Comparison of ENCODE assay signal across 22 cellular contexts in genomic region chr18:56152547-56152946, GRCh38.
A peak's percentile ranks its signal among the peaks of the same experiment; 100 is the strongest.
DNase-seq lines count a peak whose midpoint lies in the region; ATAC-seq, FAIRE-seq and TF ChIP-seq lines count a peak whose summit lies in the region.
"Had no signal": no experiment of that assay in that cellular context is flagged by ENCODE, and none has a peak within 500 bp of the region (broad histone marks: within the 10 kb centered on the region; RNA-seq: fewer than 3 reads in every experiment).

No MANE protein-coding gene starts in this region.

- H3K4me1 Mint-ChIP-seq in brain = peaks cover 18% of the 10 kb centered on the region

- WGBS in pancreas, 2 donors = 37 to 44% methylated on average over 10 of the region's 10 CpGs

- DNase-seq in NCI-H1105 treated with DMSO at 0.1 percent for 48 hours (lab: John Stamatoyannopoulos, UW) = peak; percentile 77
- DNase-seq in NCI-H2227 treated with DMSO at 0.1 percent for 48 hours (lab: John Stamatoyannopoulos, UW) = peak; percentile 42
- DNase-seq in pancreas = no peak
- no peak for DNase-seq in RKO (ENCODE audit: low spot score)
- no peak for DNase-seq in inferior parietal cortex (ENCODE audit: extremely low spot score)
- no peak for DNase-seq in anterior cingulate cortex (lab: John Stamatoyannopoulos, UW)
- DNase-seq: BE2C, EL, GF-D8, NCI-H1092 treated with DMSO at 0.1 percent for 48 hours, NCI-H187 treated with DMSO at 0.1 percent for 48 hours, NCI-H2171, NCI-H446 treated with DMSO at 0.1 percent for 48 hours, NCI-H526 treated with DMSO at 0.1 percent for 48 hours had no signal

- peak overlapping the region in 4 of 5 experiments; percentile 7 to 54 (median 33) for H3K27ac Mint-ChIP-seq in brain

- peak overlapping the region in 1 of 5 experiments; percentile 31 for H3K4me3 Mint-ChIP-seq in brain

- FAIRE-seq in pancreas (lab: Jason Lieb, UNC) = no peak
- FAIRE-seq: A204.1, GM19239, HTR-8/SVneo had no signal

- no peaks in the 10 kb centered on the region for H3K27me3 Mint-ChIP-seq in brain

- H3K4me3 ChIP-seq in pancreas = no peak overlapping the region

- no peaks in the 10 kb centered on the region for H3K36me3 ChIP-seq in pancreas
- H3K36me3 ChIP-seq: BE2C had no signal

- H3K9me3 Mint-ChIP-seq in brain = peaks cover 3 to 22% (median 8%) of the 10 kb centered on the region in 5 experiments

- no peaks in the 10 kb centered on the region for H3K4me1 ChIP-seq in pancreas
- H3K4me1 ChIP-seq: BE2C had no signal

- ATAC-seq in pancreas (peak; percentile 24 to 72 (median 48)), GM21825 (IDR thresholded peaks at IDR 0.05; ENCODE audit: unreplicated experiment) (no peak)
- ATAC-seq: Panc1, SK-N-SH treated with all-trans-retinoic acid at 6 μM for 48 hours had no signal

- H3K9me3 ChIP-seq in pancreas = no peaks in the 10 kb centered on the region
- H3K9me3 ChIP-seq: BE2C had no signal

- intact Hi-C loops in pancreas (cut with DNase I) = no loop called here

- peaks cover 3% of the 10 kb centered on the region for H3K36me3 Mint-ChIP-seq in brain

- TF ChIP-seq CTCF in brain (conservative IDR thresholded peaks at IDR 0.05) (no peak), pancreas (IDR thresholded peaks at IDR 0.05) (no peak)

- no peaks in the 10 kb centered on the region for H3K27me3 ChIP-seq in pancreas
- H3K27me3 ChIP-seq: BE2C had no signal

- no peak overlapping the region for H3K27ac ChIP-seq in pancreas
- H3K27ac ChIP-seq: KMS-11 had no signal

Comparison
In these comparisons a context has a peak if more than half of its experiments do, and no peak if none do; other contexts are left out.
1. DNase-seq: peak in NCI-H1105 treated with DMSO at 0.1 percent for 48 hours (single experiment) and NCI-H2227 treated with DMSO at 0.1 percent for 48 hours (single experiment); none in pancreas (0 of 6), RKO (single experiment), inferior parietal cortex (single experiment) and anterior cingulate cortex (0 of 58).